In genomic region chr4:146333895-146334262, GRCh38 we compare ENCODE assay signal across 1 cellular context.
TF ChIP-seq lines count a peak whose summit lies in the region.

No MANE protein-coding gene starts in this region.

TF ChIP-seq in IMR-90, 13 proteins besides CTCF, POLR2A, EP300 and RAD21:
- TF ChIP-seq ELK1 (IDR thresholded peaks at IDR 0.05; ENCODE audit: borderline replicate concordance, low read depth, low read length) (no peak), NFE2L2 (IDR thresholded peaks at IDR 0.05; ENCODE audit: low read depth, low read length) (no peak), MAZ (IDR thresholded peaks at IDR 0.05; ENCODE audit: borderline replicate concordance, low read depth, low read length) (no peak), SMC3 (IDR thresholded peaks at IDR 0.05; ENCODE audit: low read depth, low read length) (no peak), MXI1 (IDR thresholded peaks at IDR 0.05; ENCODE audit: borderline replicate concordance, low read depth, low read length) (no peak), RCOR1 (IDR thresholded peaks at IDR 0.05; ENCODE audit: insufficient replicate concordance, low read length) (no peak), MAFK (IDR thresholded peaks at IDR 0.05; ENCODE audit: low read depth, low read length) (no peak), RFX5 (IDR thresholded peaks at IDR 0.05; ENCODE audit: low read depth, low read length) (no peak), USF2 (IDR thresholded peaks at IDR 0.05; ENCODE audit: low read depth, low read length) (no peak)
